ENCODE assay signal across 11 cellular contexts in genomic region chr3:120693439-120694172, GRCh38. TPM values are rescaled to one million over a fixed set of nuclear protein-coding genes. Genes with fewer than 3 reads are reported as not detected.
DNase-seq lines count a peak whose midpoint lies in the region; ATAC-seq and TF ChIP-seq lines count a peak whose summit lies in the region.
"Had no signal": no experiment of that assay in that cellular context is flagged by ENCODE, and none has a peak within 500 bp of the region (broad histone marks: within the 10 kb centered on the region; RNA-seq: fewer than 3 reads in every experiment).

No MANE protein-coding gene starts in this region.

- H3K9ac ChIP-seq in adipocyte (ENCODE audit: low read length): no peak overlapping the region

- no peak overlapping the region for H3K4me3 ChIP-seq in A673 (ENCODE audit: low read depth, low read length, poor library complexity, severe bottlenecking)
- no peak overlapping the region for H3K4me3 ChIP-seq in adipocyte (ENCODE audit: low read length)
- H3K4me3 ChIP-seq: lower lobe of right lung had no signal

- H3K36me3 Mint-ChIP-seq in activated T-helper 1 cell treated with anti-CD3 and anti-CD28 coated beads, Interleukin-12 subunit alpha, Interleukin-12 subunit beta, Interleukin-2, Interleukin-4 antibody, amounts not matched to agents 30 ng/mL and 10 ng/mL and 1 ng/mL, durations not matched to agents 14 hours and 24 hours and 36 hours (ENCODE audit: low read depth): peaks cover 4% of the 10 kb centered on the region
- H3K36me3 Mint-ChIP-seq in T-cell: peaks cover 38% of the 10 kb centered on the region

- CTCF ChIA-PET in A673 (lab: Charles Lee) (no interaction called here), T-cell (lab: Charles Lee) (interaction anchor here (0.5 to 0.6 kb wide), 3 partner anchors 37 to 106 kb away, joined by 3 to 4 read pairs (median 4); no protein-coding TSS in a partner anchor)

- BruUV-seq in A673 (replicated peaks; lab: Mats Ljungman, UMichigan): no TSS peak

- POLR2A ChIA-PET in A673 (lab: Charles Lee; ENCODE audit: low non-redundant PET) (no interaction called here), T-cell (lab: Charles Lee) (no interaction called here)

- no peaks in the 10 kb centered on the region for H3K9me3 Mint-ChIP-seq in activated T-helper 1 cell treated with anti-CD3 and anti-CD28 coated beads, Interleukin-12 subunit alpha, Interleukin-12 subunit beta, Interleukin-2, Interleukin-4 antibody, amounts not matched to agents 30 ng/mL and 10 ng/mL and 1 ng/mL, durations not matched to agents 14 hours and 24 hours and 36 hours
- no peaks in the 10 kb centered on the region for H3K9me3 Mint-ChIP-seq in T-cell

- H3K27ac Mint-ChIP-seq in activated T-helper 1 cell treated with anti-CD3 and anti-CD28 coated beads, Interleukin-12 subunit alpha, Interleukin-12 subunit beta, Interleukin-2, Interleukin-4 antibody, amounts not matched to agents 30 ng/mL and 10 ng/mL and 1 ng/mL, durations not matched to agents 14 hours and 24 hours and 36 hours: no peak overlapping the region
- H3K27ac Mint-ChIP-seq in T-cell: no peak overlapping the region

- H3K36me3 ChIP-seq in A673 (ENCODE audit: insufficient read depth, low read length, poor library complexity, severe bottlenecking): no peaks in the 10 kb centered on the region
- peaks cover 15% of the 10 kb centered on the region for H3K36me3 ChIP-seq in adipocyte (ENCODE audit: control insufficient read depth, insufficient read depth, low read length, severe bottlenecking)

- H3K9me3 ChIP-seq in A673 (ENCODE audit: low read depth, low read length, poor library complexity, severe bottlenecking) (no peaks in the 10 kb centered on the region), adipocyte (ENCODE audit: control insufficient read depth, low read length) (no peaks in the 10 kb centered on the region)
- H3K9me3 ChIP-seq: lower lobe of right lung had no signal

- DNase-seq in A673 (ENCODE audit: low spot score) (peak; percentile 10), HT1080 (ENCODE audit: low read depth) (peak; percentile 42), adipocyte (ENCODE audit: low read depth) (peak; percentile 67), kidney glomerular epithelial cell (lab: John Stamatoyannopoulos, UW) (peak; percentile 31), T-cell (no peak), ecto neural progenitor cell (ENCODE audit: low spot score) (no peak)
- DNase-seq in activated T-helper 1 cell treated with anti-CD3 and anti-CD28 coated beads, Interleukin-12 subunit alpha, Interleukin-12 subunit beta, Interleukin-2, Interleukin-4 antibody, amounts not matched to agents 30 ng/mL and 10 ng/mL and 1 ng/mL, durations not matched to agents 14 hours and 24 hours and 36 hours (ENCODE audit: low spot score): no peak
- DNase-seq: caudate nucleus, KBM-7, lower lobe of right lung had no signal

- peak overlapping the region; percentile 7 for H3K27ac ChIP-seq in A673 (ENCODE audit: low read depth, low read length, poor library complexity, severe bottlenecking)
- H3K27ac ChIP-seq: lower lobe of right lung had no signal

- intact Hi-C loops in A673 (cut with micrococcal nuclease; ENCODE audit: unreplicated experiment): no loop called here
- intact Hi-C loops in activated T-helper 1 cell treated with anti-CD3 and anti-CD28 coated beads, Interleukin-12 subunit alpha, Interleukin-12 subunit beta, Interleukin-2, Interleukin-4 antibody, amounts not matched to agents 30 ng/mL and 10 ng/mL and 1 ng/mL, durations not matched to agents 14 hours and 24 hours and 36 hours (cut with micrococcal nuclease): no loop called here

- no peaks in the 10 kb centered on the region for H3K27me3 ChIP-seq in A673 (replicated peaks; ENCODE audit: insufficient read depth, low read depth, low read length, poor library complexity)
- H3K27me3 ChIP-seq in adipocyte (replicated peaks; ENCODE audit: control insufficient read depth, insufficient read depth, low read length): no peaks in the 10 kb centered on the region

- no peak for TF ChIP-seq CTCF in A673 (conservative IDR thresholded peaks at IDR 0.05; ENCODE audit: low read depth, low read length)

- no peaks in the 10 kb centered on the region for H3K27me3 Mint-ChIP-seq in activated T-helper 1 cell treated with anti-CD3 and anti-CD28 coated beads, Interleukin-12 subunit alpha, Interleukin-12 subunit beta, Interleukin-2, Interleukin-4 antibody, amounts not matched to agents 30 ng/mL and 10 ng/mL and 1 ng/mL, durations not matched to agents 14 hours and 24 hours and 36 hours (ENCODE audit: insufficient read depth)
- no peaks in the 10 kb centered on the region for H3K27me3 Mint-ChIP-seq in T-cell

- H3K4me3 Mint-ChIP-seq in activated T-helper 1 cell treated with anti-CD3 and anti-CD28 coated beads, Interleukin-12 subunit alpha, Interleukin-12 subunit beta, Interleukin-2, Interleukin-4 antibody, amounts not matched to agents 30 ng/mL and 10 ng/mL and 1 ng/mL, durations not matched to agents 14 hours and 24 hours and 36 hours: no peak overlapping the region
- no peak overlapping the region for H3K4me3 Mint-ChIP-seq in T-cell

- H3K4me1 ChIP-seq in A673 (ENCODE audit: insufficient read depth, low read length, poor library complexity, severe bottlenecking): peaks cover 9% of the 10 kb centered on the region
- H3K4me1 ChIP-seq in adipocyte (ENCODE audit: control insufficient read depth, insufficient read depth, low read length): peaks cover 9% of the 10 kb centered on the region
- H3K4me1 ChIP-seq: lower lobe of right lung had no signal

- H3K4me1 Mint-ChIP-seq in activated T-helper 1 cell treated with anti-CD3 and anti-CD28 coated beads, Interleukin-12 subunit alpha, Interleukin-12 subunit beta, Interleukin-2, Interleukin-4 antibody, amounts not matched to agents 30 ng/mL and 10 ng/mL and 1 ng/mL, durations not matched to agents 14 hours and 24 hours and 36 hours (ENCODE audit: low read depth): no peaks in the 10 kb centered on the region
- no peaks in the 10 kb centered on the region for H3K4me1 Mint-ChIP-seq in T-cell

- ATAC-seq in T-cell (replicated peaks in 1 of 4) (no peak), HG03045 (IDR thresholded peaks at IDR 0.05; ENCODE audit: unreplicated experiment) (no peak)
- ATAC-seq: lower lobe of right lung had no signal

RNA-seq across cellular contexts. Expression of gene HGD, which starts 11.6 kb away (rescaled TPM):
- total RNA-seq in A673 (2021) (0.28 and 0.42 TPM in 2 replicates), T-cell (1 to 10 TPM; 1.5 to 4.1 (median 2.6) TPM)
- total RNA-seq in HT1080 (2014; rRNA removed; shearing (Covaris generic)): not detected in 2 replicates
- not detected in 2 replicates for polyA plus RNA-seq in HT1080 (2015; cell fraction: cytosol; rRNA removed)
- 0.42 TPM in 1 of 2 replicates, not detected in the other for polyA plus RNA-seq in HT1080 (2015; cell fraction: nucleus; rRNA removed)
- 0.16 TPM in 1 of 2 replicates, not detected in the other for total RNA-seq in activated T-helper 1 cell treated with anti-CD3 and anti-CD28 coated beads, Interleukin-12 subunit alpha, Interleukin-12 subunit beta, Interleukin-2, Interleukin-4 antibody, amounts not matched to agents 30 ng/mL and 10 ng/mL and 1 ng/mL, durations not matched to agents 14 hours and 24 hours and 36 hours

RNA-seq across cellular contexts. Expression of gene RABL3, which starts 48.7 kb away (rescaled TPM):
- total RNA-seq in A673 (2021) (16.5 and 18.2 TPM in 2 replicates), T-cell (10 to 100 TPM; 14.7 to 31.8 (median 25.0) TPM)
- 20.7 and 26.1 TPM in 2 replicates for total RNA-seq in HT1080 (2014; rRNA removed; shearing (Covaris generic))
- polyA plus RNA-seq in HT1080 (2015; cell fraction: cytosol; rRNA removed): 20.5 and 22.4 TPM in 2 replicates
- 15.3 and 17.6 TPM in 2 replicates for polyA plus RNA-seq in HT1080 (2015; cell fraction: nucleus; rRNA removed)
- total RNA-seq in activated T-helper 1 cell treated with anti-CD3 and anti-CD28 coated beads, Interleukin-12 subunit alpha, Interleukin-12 subunit beta, Interleukin-2, Interleukin-4 antibody, amounts not matched to agents 30 ng/mL and 10 ng/mL and 1 ng/mL, durations not matched to agents 14 hours and 24 hours and 36 hours: 24.3 and 25.6 TPM in 2 replicates

RNA-seq across cellular contexts. Expression of gene GTF2E1, which starts 48.9 kb away (rescaled TPM):
- total RNA-seq in A673 (2021): 21.7 and 24.3 TPM in 2 replicates
- 17.2 and 26.0 TPM in 2 replicates for total RNA-seq in HT1080 (2014; rRNA removed; shearing (Covaris generic))
- polyA plus RNA-seq in HT1080 (2015; cell fraction: cytosol; rRNA removed): 21.0 and 25.4 TPM in 2 replicates
- polyA plus RNA-seq in HT1080 (2015; cell fraction: nucleus; rRNA removed): 31.0 and 32.5 TPM in 2 replicates
- 25.3 and 29.2 TPM in 2 replicates for total RNA-seq in activated T-helper 1 cell treated with anti-CD3 and anti-CD28 coated beads, Interleukin-12 subunit alpha, Interleukin-12 subunit beta, Interleukin-2, Interleukin-4 antibody, amounts not matched to agents 30 ng/mL and 10 ng/mL and 1 ng/mL, durations not matched to agents 14 hours and 24 hours and 36 hours
- total RNA-seq in T-cell: 10 to 100 TPM; 13.3 to 28.5 (median 26.0) TPM

Comparison
In these comparisons a context has a peak if more than half of its experiments do, and no peak if none do; other contexts are left out.
1. DNase-seq: peak in A673 (single experiment), HT1080 (single experiment), adipocyte (single experiment) and kidney glomerular epithelial cell (single experiment); none in activated T-helper 1 cell treated with anti-CD3 and anti-CD28 coated beads, Interleukin-12 subunit alpha, Interleukin-12 subunit beta, Interleukin-2, Interleukin-4 antibody, amounts not matched to agents 30 ng/mL and 10 ng/mL and 1 ng/mL, durations not matched to agents 14 hours and 24 hours and 36 hours (single experiment), T-cell (0 of 34) and ecto neural progenitor cell (single experiment).